8 cellular contexts compared by ENCODE assay signal in genomic region chr6:170344631-170345576, GRCh38. TPM values are rescaled to one million over a fixed set of nuclear protein-coding genes. Genes with fewer than 3 reads are reported as not detected.
DNase-seq lines count a peak whose midpoint lies in the region; ATAC-seq and TF ChIP-seq lines count a peak whose summit lies in the region.

No MANE protein-coding gene starts in this region.

- H3K27ac Mint-ChIP-seq in endothelial cell (ENCODE audit: unreplicated experiment) (peak overlapping the region; percentile 88), progenitor cell of endocrine pancreas (peak overlapping the region; percentile 35)

- no peaks in the 10 kb centered on the region for H3K27me3 ChIP-seq in sigmoid colon

- TF ChIP-seq CTCF in 22Rv1 (IDR thresholded peaks at IDR 0.05) (no peak), endothelial cell (IDR thresholded peaks at IDR 0.05; ENCODE audit: unreplicated experiment) (no peak), progenitor cell of endocrine pancreas (IDR thresholded peaks at IDR 0.05; ENCODE audit: unreplicated experiment) (no peak), sigmoid colon (IDR thresholded peaks at IDR 0.05) (no peak)

- H3K27me3 Mint-ChIP-seq in endothelial cell (ENCODE audit: unreplicated experiment) (peaks cover 5% of the 10 kb centered on the region), progenitor cell of endocrine pancreas (no peaks in the 10 kb centered on the region)

- peaks cover 0 to 42% (median 12%) of the 10 kb centered on the region in 4 donors for H3K36me3 ChIP-seq in sigmoid colon

- H3K4me3 Mint-ChIP-seq in endothelial cell (ENCODE audit: unreplicated experiment) (peak overlapping the region; percentile 77), progenitor cell of endocrine pancreas (ENCODE audit: low read depth) (no peak overlapping the region)

- H3K4me1 ChIP-seq in sigmoid colon: peaks cover 0 to 4% (median 0%) of the 10 kb centered on the region in 4 donors

- ATAC-seq in GM19463 (IDR thresholded peaks at IDR 0.05; ENCODE audit: unreplicated experiment): peak; percentile 48

- intact Hi-C loops in sigmoid colon (cut with DNase I): no loop called here

- no peaks in the 10 kb centered on the region for H3K9me3 ChIP-seq in sigmoid colon

- peaks cover 43% of the 10 kb centered on the region for H3K36me3 Mint-ChIP-seq in endothelial cell (ENCODE audit: low read depth, unreplicated experiment)
- peaks cover 32% of the 10 kb centered on the region for H3K36me3 Mint-ChIP-seq in progenitor cell of endocrine pancreas (ENCODE audit: insufficient read depth)

- no peak for TF ChIP-seq EP300 in sigmoid colon (IDR thresholded peaks at IDR 0.05)

- no peak overlapping the region for H3K4me3 ChIP-seq in sigmoid colon

- peaks cover 40% of the 10 kb centered on the region for H3K4me1 Mint-ChIP-seq in endothelial cell (ENCODE audit: unreplicated experiment)
- H3K4me1 Mint-ChIP-seq in progenitor cell of endocrine pancreas (ENCODE audit: low read depth): peaks cover 9% of the 10 kb centered on the region

- WGBS in sigmoid colon, 2 donors: 80 to 82% methylated on average over 10 of the region's 10 CpGs

- DNase-seq in NCI-H69 (lab: John Stamatoyannopoulos, UW): peak; percentile 93
- DNase-seq in endothelial cell (ENCODE audit: low spot score): peak; percentile 6
- no peak for DNase-seq in progenitor cell of endocrine pancreas (ENCODE audit: low spot score, unreplicated experiment)
- no peak for DNase-seq in nucleus accumbens (lab: John Stamatoyannopoulos, UW)
- no peak for DNase-seq in sigmoid colon
- DNase-seq in NCI-H1105 (lab: John Stamatoyannopoulos, UW): no peak

- H3K27ac ChIP-seq in 22Rv1: peak overlapping the region; percentile 61
- H3K27ac ChIP-seq in sigmoid colon: no peak overlapping the region

- TF ChIP-seq POLR2A in sigmoid colon (IDR thresholded peaks at IDR 0.05): no peak

- H3K9me3 Mint-ChIP-seq in endothelial cell (ENCODE audit: unreplicated experiment) (no peaks in the 10 kb centered on the region), progenitor cell of endocrine pancreas (ENCODE audit: low read depth) (peaks cover 3% of the 10 kb centered on the region)

RNA-seq across cellular contexts. Expression of gene FAM120B, which starts 38.3 kb away (rescaled TPM):
- total RNA-seq in endothelial cell (ENCODE audit: unreplicated experiment): 48.3 TPM
- total RNA-seq in progenitor cell of endocrine pancreas: 46.2 and 49.3 TPM in 2 replicates
- 10 to 100 TPM; 29.6 to 55.0 (median 45.7) TPM for total RNA-seq in sigmoid colon
- polyA plus RNA-seq in sigmoid colon: 10 to 100 TPM in 1 of 3 donors, 1 to 10 TPM in 2; 5.5 to 12.1 (median 9.0) TPM

RNA-seq across cellular contexts. Expression of gene DLL1, which starts 54.0 kb away (rescaled TPM):
- total RNA-seq in endothelial cell (ENCODE audit: unreplicated experiment) (59.5 TPM), progenitor cell of endocrine pancreas (75.3 and 79.1 TPM in 2 replicates), sigmoid colon (1 to 10 TPM; 1.1 to 8.4 (median 5.1) TPM)
- polyA plus RNA-seq in sigmoid colon: 10 to 100 TPM in 1 of 3 donors, 1 to 10 TPM in 2; 3.0 to 13.6 (median 3.5) TPM

Comparison
In these comparisons a context has a peak if more than half of its experiments do, and no peak if none do; other contexts are left out.
1. DNase-seq: peak in NCI-H69 (single experiment) and endothelial cell (single experiment); none in progenitor cell of endocrine pancreas (single experiment), nucleus accumbens (0 of 56), sigmoid colon (single experiment) and NCI-H1105 (single experiment).